10 cellular contexts compared by ENCODE assay signal in genomic region chr5:34534237-34535108, GRCh38.
DNase-seq lines count a peak whose midpoint lies in the region; ATAC-seq and TF ChIP-seq lines count a peak whose summit lies in the region.
"Had no signal": no experiment of that assay in that cellular context is flagged by ENCODE, and none has a peak within 500 bp of the region (broad histone marks: within the 10 kb centered on the region; RNA-seq: fewer than 3 reads in every experiment).

No MANE protein-coding gene starts in this region.

- H3K27ac Mint-ChIP-seq in mesothelial cell of epicardium, result peak overlapping the region; percentile 96
- H3K27ac Mint-ChIP-seq: memory B cell had no signal

- intact Hi-C loops in posterior cingulate gyrus (cut with DNase I) (no loop called here), psoas muscle (cut with DNase I) (no loop called here)

- no peaks in the 10 kb centered on the region for H3K36me3 Mint-ChIP-seq in mesothelial cell of epicardium
- H3K36me3 Mint-ChIP-seq: memory B cell had no signal

- WGBS in psoas muscle, 3 donors, result 39 to 61% (median 54%) methylated on average over 4 of the region's 4 CpGs

- no peak overlapping the region for H3K4me3 Mint-ChIP-seq in mesothelial cell of epicardium
- H3K4me3 Mint-ChIP-seq: memory B cell had no signal

- H3K4me3 ChIP-seq in SJCRH30 (no peak overlapping the region), psoas muscle (no peak overlapping the region)
- H3K4me3 ChIP-seq: SK-N-MC had no signal

- H3K4me1 ChIP-seq in SJCRH30 (peaks cover 30% of the 10 kb centered on the region), psoas muscle (no peaks in the 10 kb centered on the region)

- H3K27ac ChIP-seq in SJCRH30 (peak overlapping the region; percentile 33; the same call in 1 of the 2 replicates), psoas muscle (no peak overlapping the region)
- H3K27ac ChIP-seq: SK-N-MC had no signal

- H3K9me3 ChIP-seq in SJCRH30 (replicated peaks) (no peaks in the 10 kb centered on the region), psoas muscle (no peaks in the 10 kb centered on the region)

- no peaks in the 10 kb centered on the region for H3K9me3 Mint-ChIP-seq in mesothelial cell of epicardium
- H3K9me3 Mint-ChIP-seq: memory B cell had no signal

- peaks cover 45% of the 10 kb centered on the region for H3K4me1 Mint-ChIP-seq in mesothelial cell of epicardium
- H3K4me1 Mint-ChIP-seq: memory B cell had no signal

- H3K27me3 ChIP-seq in SJCRH30 (no peaks in the 10 kb centered on the region), psoas muscle (ENCODE audit: insufficient read depth in 3 of 3, low read length in 2 of 3) (peaks cover 0 to 3% (median 0%) of the 10 kb centered on the region in 3 donors)

- H3K36me3 ChIP-seq in SJCRH30 (no peaks in the 10 kb centered on the region), psoas muscle (ENCODE audit: insufficient read depth in 1 of 2, low read depth in 1 of 2) (no peaks in the 10 kb centered on the region)

- DNase-seq in SJCRH30 (peak; percentile 29 to 49), mesothelial cell of epicardium (ENCODE audit: low spot score in 2 of 2, unreplicated experiment in 2 of 2) (no peak), SKM-1 (lab: John Stamatoyannopoulos, UW; ENCODE audit: unreplicated experiment) (no peak), SIG-M5 treated with dmso at 0.1 percent for 504 hours (lab: John Stamatoyannopoulos, UW; ENCODE audit: unreplicated experiment) (no peak), posterior cingulate gyrus (no peak), psoas muscle (no peak)

- peak; percentile 85 for ATAC-seq in GM18867 (IDR thresholded peaks at IDR 0.05; ENCODE audit: unreplicated experiment)
- ATAC-seq in HG02623 (IDR thresholded peaks at IDR 0.05; ENCODE audit: unreplicated experiment), result peak; percentile 87
- ATAC-seq in psoas muscle, result no peak

- no peaks in the 10 kb centered on the region for H3K27me3 Mint-ChIP-seq in mesothelial cell of epicardium (ENCODE audit: low read depth)

- TF ChIP-seq CTCF in mesothelial cell of epicardium (IDR thresholded peaks at IDR 0.05; ENCODE audit: unreplicated experiment) (no peak), psoas muscle (IDR thresholded peaks at IDR 0.05) (no peak)

Comparison
In these comparisons a context has a peak if more than half of its experiments do, and no peak if none do; other contexts are left out.
1. ATAC-seq: peak in GM18867 (single experiment) and HG02623 (single experiment); none in psoas muscle (0 of 4).
2. DNase-seq: peak in SJCRH30 (2 of 2); none in mesothelial cell of epicardium (0 of 2), SKM-1 (single experiment), SIG-M5 treated with dmso at 0.1 percent for 504 hours (single experiment), posterior cingulate gyrus (0 of 10) and psoas muscle (0 of 2).